Comparison of ENCODE assay signal across 1 cellular context in the genomic region with DNA sequence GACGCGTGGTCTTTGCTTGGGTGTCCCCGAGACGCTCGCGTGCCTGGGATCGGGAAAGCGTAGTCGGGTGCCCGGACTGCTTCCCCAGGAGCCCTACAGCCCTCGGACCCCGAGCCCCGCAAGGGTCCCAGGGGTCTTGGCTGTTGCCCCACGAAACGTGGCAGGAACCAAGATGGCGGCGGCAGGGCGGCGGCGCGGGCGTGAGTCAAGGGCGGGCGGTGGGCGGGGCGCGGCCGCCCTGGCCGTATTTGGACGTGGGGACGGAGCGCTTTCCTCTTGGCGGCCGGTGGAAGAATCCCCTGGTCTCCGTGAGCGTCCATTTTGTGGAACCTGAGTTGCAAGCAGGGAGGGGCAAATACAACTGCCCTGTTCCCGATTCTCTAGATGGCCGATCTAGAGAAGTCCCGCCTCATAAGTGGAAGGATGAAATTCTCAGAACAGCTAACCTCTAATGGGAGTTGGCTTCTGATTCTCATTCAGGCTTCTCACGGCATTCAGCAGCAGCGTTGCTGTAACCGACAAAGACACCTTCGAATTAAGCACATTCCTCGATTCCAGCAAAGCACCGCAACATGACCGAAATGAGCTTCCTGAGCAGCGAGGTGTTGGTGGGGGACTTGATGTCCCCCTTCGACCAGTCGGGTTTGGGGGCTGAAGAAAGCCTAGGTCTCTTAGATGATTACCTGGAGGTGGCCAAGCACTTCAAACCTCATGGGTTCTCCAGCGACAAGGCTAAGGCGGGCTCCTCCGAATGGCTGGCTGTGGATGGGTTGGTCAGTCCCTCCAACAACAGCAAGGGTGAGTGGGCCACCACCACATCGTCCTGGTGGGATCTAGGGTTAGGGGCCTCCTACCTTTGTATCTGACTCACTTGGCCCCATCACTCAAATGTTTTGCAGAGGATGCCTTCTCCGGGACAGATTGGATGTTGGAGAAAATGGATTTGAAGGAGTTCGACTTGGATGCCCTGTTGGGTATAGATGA.
TF ChIP-seq lines count a peak whose summit lies in the region.

No MANE protein-coding gene starts in this region.

TF ChIP-seq in SK-N-SH, 30 proteins besides CTCF, POLR2A, EP300 and RAD21 (continued from another document):
- TF ChIP-seq TAF1 (IDR thresholded peaks at IDR 0.05; ENCODE audit: borderline replicate concordance, low read depth, low read length) = peak; percentile 21; the same call in 1 of the 2 replicates
- TF ChIP-seq, protein P1, sequence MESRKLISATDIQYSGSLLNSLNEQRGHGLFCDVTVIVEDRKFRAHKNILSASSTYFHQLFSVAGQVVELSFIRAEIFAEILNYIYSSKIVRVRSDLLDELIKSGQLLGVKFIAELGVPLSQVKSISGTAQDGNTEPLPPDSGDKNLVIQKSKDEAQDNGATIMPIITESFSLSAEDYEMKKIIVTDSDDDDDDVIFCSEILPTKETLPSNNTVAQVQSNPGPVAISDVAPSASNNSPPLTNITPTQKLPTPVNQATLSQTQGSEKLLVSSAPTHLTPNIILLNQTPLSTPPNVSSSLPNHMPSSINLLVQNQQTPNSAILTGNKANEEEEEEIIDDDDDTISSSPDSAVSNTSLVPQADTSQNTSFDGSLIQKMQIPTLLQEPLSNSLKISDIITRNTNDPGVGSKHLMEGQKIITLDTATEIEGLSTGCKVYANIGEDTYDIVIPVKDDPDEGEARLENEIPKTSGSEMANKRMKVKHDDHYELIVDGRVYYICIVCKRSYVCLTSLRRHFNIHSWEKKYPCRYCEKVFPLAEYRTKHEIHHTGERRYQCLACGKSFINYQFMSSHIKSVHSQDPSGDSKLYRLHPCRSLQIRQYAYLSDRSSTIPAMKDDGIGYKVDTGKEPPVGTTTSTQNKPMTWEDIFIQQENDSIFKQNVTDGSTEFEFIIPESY (IDR thresholded peaks at IDR 0.05; ENCODE audit: borderline replicate concordance, low read depth) = no peak
- TF ChIP-seq NFIC (IDR thresholded peaks at IDR 0.05; ENCODE audit: borderline replicate concordance) = no peak
- TF ChIP-seq JUND (IDR thresholded peaks at IDR 0.05) = no peak
- TF ChIP-seq ELF1 (IDR thresholded peaks at IDR 0.05) = no peak
- TF ChIP-seq MEF2A (IDR thresholded peaks at IDR 0.05; ENCODE audit: borderline replicate concordance, low read depth) = no peak
- no peak for TF ChIP-seq RXRA (IDR thresholded peaks at IDR 0.05; ENCODE audit: borderline replicate concordance, low read depth)
- TF ChIP-seq, protein P2, sequence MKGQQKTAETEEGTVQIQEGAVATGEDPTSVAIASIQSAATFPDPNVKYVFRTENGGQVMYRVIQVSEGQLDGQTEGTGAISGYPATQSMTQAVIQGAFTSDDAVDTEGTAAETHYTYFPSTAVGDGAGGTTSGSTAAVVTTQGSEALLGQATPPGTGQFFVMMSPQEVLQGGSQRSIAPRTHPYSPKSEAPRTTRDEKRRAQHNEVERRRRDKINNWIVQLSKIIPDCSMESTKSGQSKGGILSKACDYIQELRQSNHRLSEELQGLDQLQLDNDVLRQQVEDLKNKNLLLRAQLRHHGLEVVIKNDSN (IDR thresholded peaks at IDR 0.05; ENCODE audit: borderline replicate concordance, low read depth) = no peak
- no peak for TF ChIP-seq MXI1 (IDR thresholded peaks at IDR 0.05; ENCODE audit: low read depth, low read length)
- TF ChIP-seq RFX5 (IDR thresholded peaks at IDR 0.05; ENCODE audit: low read length) = no peak
- TF ChIP-seq TEAD4 (IDR thresholded peaks at IDR 0.05; ENCODE audit: borderline replicate concordance, insufficient read depth) = no peak
- no peak for TF ChIP-seq FOXM1 (IDR thresholded peaks at IDR 0.05; ENCODE audit: low read depth)
- TF ChIP-seq CHD2 (IDR thresholded peaks at IDR 0.05; ENCODE audit: low read length, partially characterized antibody) = no peak
- TF ChIP-seq, protein P3, sequence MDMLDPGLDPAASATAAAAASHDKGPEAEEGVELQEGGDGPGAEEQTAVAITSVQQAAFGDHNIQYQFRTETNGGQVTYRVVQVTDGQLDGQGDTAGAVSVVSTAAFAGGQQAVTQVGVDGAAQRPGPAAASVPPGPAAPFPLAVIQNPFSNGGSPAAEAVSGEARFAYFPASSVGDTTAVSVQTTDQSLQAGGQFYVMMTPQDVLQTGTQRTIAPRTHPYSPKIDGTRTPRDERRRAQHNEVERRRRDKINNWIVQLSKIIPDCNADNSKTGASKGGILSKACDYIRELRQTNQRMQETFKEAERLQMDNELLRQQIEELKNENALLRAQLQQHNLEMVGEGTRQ (IDR thresholded peaks at IDR 0.05; ENCODE audit: borderline replicate concordance, low read depth, low read length) = no peak
- TF ChIP-seq, protein P4, sequence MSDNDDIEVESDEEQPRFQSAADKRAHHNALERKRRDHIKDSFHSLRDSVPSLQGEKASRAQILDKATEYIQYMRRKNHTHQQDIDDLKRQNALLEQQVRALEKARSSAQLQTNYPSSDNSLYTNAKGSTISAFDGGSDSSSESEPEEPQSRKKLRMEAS (IDR thresholded peaks at IDR 0.05; ENCODE audit: low read depth) = peak; percentile 58; the same call in 1 of the 2 replicates
TF ChIP-seq in SK-N-SH: peak in this region for 4.
